ENCODE assay signal across 23 cellular contexts in genomic region chr4:188025476-188025875, GRCh38. TPM values are rescaled to one million over a fixed set of nuclear protein-coding genes. Genes with fewer than 3 reads are reported as not detected.
"Had no signal": no experiment of that assay in that cellular context is flagged by ENCODE, and none has a peak within 500 bp of the region (broad histone marks: within the 10 kb centered on the region; RNA-seq: fewer than 3 reads in every experiment).

No MANE protein-coding gene starts in this region.

- DNase-seq: IMR-90, Karpas-422, KG1, MG63, NCI-H1092, NCI-H1436, NCI-H187, NCI-H2029, NCI-H2081 treated with DMSO at 0.1 percent for 48 hours, NCI-H2171, NCI-H226, NCI-H446, NCI-H510A, NCI-H524 treated with DMSO at 0.1 percent for 48 hours, NCI-H774, PC-3, SHP77 treated with DMSO at 0.1 percent for 48 hours, SJCRH30, T-helper 1 cell, T-helper 17 cell had no signal

- FAIRE-seq: HepG2 had no signal

- H3K27ac ChIP-seq: SJCRH30 had no signal

- H3K4me1 ChIP-seq: SJCRH30 had no signal

- H3K4me3 ChIP-seq: MG63, SJCRH30 had no signal

- H3K27me3 ChIP-seq: MG63, SJCRH30 had no signal

- H3K9me3 ChIP-seq: MG63, SJCRH30 had no signal

- H3K36me3 ChIP-seq: MG63, SJCRH30 had no signal

RNA-seq across cellular contexts. Expression of gene ZFP42, which starts 29.9 kb away (rescaled TPM):
- total RNA-seq: HepG2, HT-29, IMR-90, PC-3, Right ventricle myocardium inferior, SJCRH30, T-helper 17 cell had no signal
- polyA plus RNA-seq: HepG2, IMR-90 had no signal
